Comparison of ENCODE assay signal across 8 cellular contexts in the genomic region with DNA sequence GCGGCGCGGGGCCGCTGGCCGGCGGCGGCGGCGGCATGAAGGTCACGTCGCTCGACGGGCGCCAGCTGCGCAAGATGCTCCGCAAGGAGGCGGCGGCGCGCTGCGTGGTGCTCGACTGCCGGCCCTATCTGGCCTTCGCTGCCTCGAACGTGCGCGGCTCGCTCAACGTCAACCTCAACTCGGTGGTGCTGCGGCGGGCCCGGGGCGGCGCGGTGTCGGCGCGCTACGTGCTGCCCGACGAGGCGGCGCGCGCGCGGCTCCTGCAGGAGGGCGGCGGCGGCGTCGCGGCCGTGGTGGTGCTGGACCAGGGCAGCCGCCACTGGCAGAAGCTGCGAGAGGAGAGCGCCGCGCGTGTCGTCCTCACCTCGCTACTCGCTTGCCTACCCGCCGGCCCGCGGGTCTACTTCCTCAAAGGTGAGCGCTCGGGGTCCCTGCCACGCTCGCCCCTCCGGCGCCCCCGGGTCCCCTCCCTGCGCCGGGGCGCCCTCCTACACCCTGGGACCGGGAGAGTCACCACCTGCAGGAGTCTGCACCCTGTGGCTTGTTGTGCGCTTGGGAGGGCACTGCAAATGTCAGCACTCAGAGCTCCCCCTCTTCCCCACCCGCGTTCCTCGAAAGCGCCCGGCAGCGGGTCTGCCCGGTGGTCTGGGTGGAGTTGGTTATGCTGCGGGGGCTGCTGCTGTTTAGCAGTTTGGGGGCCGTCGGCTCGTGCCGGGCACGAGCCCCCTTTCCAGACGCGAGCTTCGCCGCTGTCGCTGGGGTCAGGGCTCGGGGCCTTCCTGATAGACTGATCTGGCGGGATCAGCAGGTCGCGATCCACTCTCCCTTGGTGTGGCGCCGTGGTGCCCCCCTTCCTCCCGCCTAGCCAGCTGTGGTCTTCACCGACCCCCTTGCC. TPM values are rescaled to one million over a fixed set of nuclear protein-coding genes. Genes with fewer than 3 reads are reported as not detected.
DNase-seq lines count a peak whose midpoint lies in the region; ATAC-seq, FAIRE-seq and TF ChIP-seq lines count a peak whose summit lies in the region.

No MANE protein-coding gene starts in this region.

- peaks cover 0 to 4% (median 0%) of the 10 kb centered on the region in 5 experiments for H3K9me3 Mint-ChIP-seq in brain

- peaks cover 8 to 13% of the 10 kb centered on the region in 2 donors for H3K4me1 ChIP-seq in kidney (ENCODE audit: control insufficient read depth in 1 of 2, insufficient read depth in 1 of 2, low read depth in 1 of 2, low read length in 2 of 2)

- TF ChIP-seq CTCF in brain (conservative IDR thresholded peaks at IDR 0.05) (no peak), kidney (IDR thresholded peaks at IDR 0.05; ENCODE audit: borderline replicate concordance, extremely low read depth, insufficient read depth) (no peak)

- peak overlapping the region; percentile 65 to 68 for H3K4me3 ChIP-seq in kidney (ENCODE audit: low read length in 2 of 2)

- H3K9ac ChIP-seq in kidney (ENCODE audit: low read length in 2 of 2) = peak overlapping the region; percentile 62 to 63

- DNase-seq in CD1c-positive myeloid dendritic cell (ENCODE audit: extremely low spot score) = peak; percentile 62
- peak; percentile 74 for DNase-seq in T1000 (lab: John Stamatoyannopoulos, UW)
- peak; percentile 87 for DNase-seq in kidney
- peak; percentile 45 for DNase-seq in stimulated activated CD4-positive, alpha-beta T cell treated with anti-CD3 and anti-CD28 coated beads, Interleukin-2, amount 100 ng/mL, for 4 hours (ENCODE audit: low read depth)
- DNase-seq in NCI-H2081 treated with DMSO at 0.1 percent for 48 hours (lab: John Stamatoyannopoulos, UW) = no peak

- H3K27ac Mint-ChIP-seq in brain = peak overlapping the region; percentile 7 to 98 (median 83)

- intact Hi-C loops in kidney (cut with DNase I) = no loop called here

- peaks cover 67% of the 10 kb centered on the region for H3K4me1 Mint-ChIP-seq in brain

- no peaks in the 10 kb centered on the region for H3K9me3 ChIP-seq in kidney (ENCODE audit: control insufficient read depth in 1 of 2, low read length in 2 of 2)

- H3K27me3 Mint-ChIP-seq in brain = peaks cover 68% of the 10 kb centered on the region

- no peaks in the 10 kb centered on the region for H3K36me3 Mint-ChIP-seq in brain

- H3K4me3 Mint-ChIP-seq in brain = peak overlapping the region; percentile 84 to 94 (median 91)

- H3K36me3 ChIP-seq in kidney (ENCODE audit: control insufficient read depth in 1 of 2, insufficient read depth in 2 of 2, low read length in 2 of 2) = no peaks in the 10 kb centered on the region

- ATAC-seq in GM19397 (IDR thresholded peaks at IDR 0.05; ENCODE audit: unreplicated experiment) (peak; percentile 24), HG03558 (IDR thresholded peaks at IDR 0.05; ENCODE audit: extremely low read depth, unreplicated experiment) (peak; percentile 2)

- peak overlapping the region; percentile 26 to 45 for H3K27ac ChIP-seq in kidney (ENCODE audit: low read depth in 2 of 2, low read length in 2 of 2)

- no peak for FAIRE-seq in kidney (lab: Jason Lieb, UNC)

RNA-seq across cellular contexts. Expression of a gene that starts 0.6 kb away (rescaled TPM):
- polyA plus RNA-seq in brain (ENCODE audit: insufficient read depth, low read depth, low replicate concordance) (2.8 TPM), kidney (ENCODE audit: insufficient read depth, low read depth, low replicate concordance) (9.0 TPM)
- total RNA-seq in kidney = 23.7 TPM
